In genomic region chr2:8543065-8543411, GRCh38 we compare ENCODE assay signal across 1 cellular context.
TF ChIP-seq lines count a peak whose summit lies in the region.

No MANE protein-coding gene starts in this region.

TF ChIP-seq in GM12878, 131 proteins besides CTCF, POLR2A, EP300 and RAD21 (continued from another document):
- TF ChIP-seq, protein P1, sequence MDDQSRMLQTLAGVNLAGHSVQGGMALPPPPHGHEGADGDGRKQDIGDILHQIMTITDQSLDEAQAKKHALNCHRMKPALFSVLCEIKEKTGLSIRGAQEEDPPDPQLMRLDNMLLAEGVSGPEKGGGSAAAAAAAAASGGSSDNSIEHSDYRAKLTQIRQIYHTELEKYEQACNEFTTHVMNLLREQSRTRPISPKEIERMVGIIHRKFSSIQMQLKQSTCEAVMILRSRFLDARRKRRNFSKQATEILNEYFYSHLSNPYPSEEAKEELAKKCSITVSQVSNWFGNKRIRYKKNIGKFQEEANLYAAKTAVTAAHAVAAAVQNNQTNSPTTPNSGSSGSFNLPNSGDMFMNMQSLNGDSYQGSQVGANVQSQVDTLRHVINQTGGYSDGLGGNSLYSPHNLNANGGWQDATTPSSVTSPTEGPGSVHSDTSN (IDR thresholded peaks at IDR 0.05; ENCODE audit: insufficient replicate concordance, low read depth, low read length): peak; percentile 82
- TF ChIP-seq, protein P2, sequence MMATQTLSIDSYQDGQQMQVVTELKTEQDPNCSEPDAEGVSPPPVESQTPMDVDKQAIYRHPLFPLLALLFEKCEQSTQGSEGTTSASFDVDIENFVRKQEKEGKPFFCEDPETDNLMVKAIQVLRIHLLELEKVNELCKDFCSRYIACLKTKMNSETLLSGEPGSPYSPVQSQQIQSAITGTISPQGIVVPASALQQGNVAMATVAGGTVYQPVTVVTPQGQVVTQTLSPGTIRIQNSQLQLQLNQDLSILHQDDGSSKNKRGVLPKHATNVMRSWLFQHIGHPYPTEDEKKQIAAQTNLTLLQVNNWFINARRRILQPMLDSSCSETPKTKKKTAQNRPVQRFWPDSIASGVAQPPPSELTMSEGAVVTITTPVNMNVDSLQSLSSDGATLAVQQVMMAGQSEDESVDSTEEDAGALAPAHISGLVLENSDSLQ (IDR thresholded peaks at IDR 0.05): peak; percentile 94
- TF ChIP-seq ZSCAN29 (IDR thresholded peaks at IDR 0.05) (0 out of 2 replicates have a peak, but pooled peaks have one; percentile 8), SMARCA5 (IDR thresholded peaks at IDR 0.05) (peak; percentile 78; the same call in 1 of the 2 replicates), ATF7 (IDR thresholded peaks at IDR 0.05; ENCODE audit: low read depth) (no peak), TCF12 (IDR thresholded peaks at IDR 0.05; ENCODE audit: low read depth, low read length) (peak; percentile 73; the same call in 1 of the 2 replicates)
- TF ChIP-seq, protein P3, sequence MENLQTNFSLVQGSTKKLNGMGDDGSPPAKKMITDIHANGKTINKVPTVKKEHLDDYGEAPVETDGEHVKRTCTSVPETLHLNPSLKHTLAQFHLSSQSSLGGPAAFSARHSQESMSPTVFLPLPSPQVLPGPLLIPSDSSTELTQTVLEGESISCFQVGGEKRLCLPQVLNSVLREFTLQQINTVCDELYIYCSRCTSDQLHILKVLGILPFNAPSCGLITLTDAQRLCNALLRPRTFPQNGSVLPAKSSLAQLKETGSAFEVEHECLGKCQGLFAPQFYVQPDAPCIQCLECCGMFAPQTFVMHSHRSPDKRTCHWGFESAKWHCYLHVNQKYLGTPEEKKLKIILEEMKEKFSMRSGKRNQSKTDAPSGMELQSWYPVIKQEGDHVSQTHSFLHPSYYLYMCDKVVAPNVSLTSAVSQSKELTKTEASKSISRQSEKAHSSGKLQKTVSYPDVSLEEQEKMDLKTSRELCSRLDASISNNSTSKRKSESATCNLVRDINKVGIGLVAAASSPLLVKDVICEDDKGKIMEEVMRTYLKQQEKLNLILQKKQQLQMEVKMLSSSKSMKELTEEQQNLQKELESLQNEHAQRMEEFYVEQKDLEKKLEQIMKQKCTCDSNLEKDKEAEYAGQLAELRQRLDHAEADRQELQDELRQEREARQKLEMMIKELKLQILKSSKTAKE (IDR thresholded peaks at IDR 0.05; ENCODE audit: low read depth, poor library complexity, severe bottlenecking): no peak
